7 cellular contexts compared by ENCODE assay signal in the genomic region with DNA sequence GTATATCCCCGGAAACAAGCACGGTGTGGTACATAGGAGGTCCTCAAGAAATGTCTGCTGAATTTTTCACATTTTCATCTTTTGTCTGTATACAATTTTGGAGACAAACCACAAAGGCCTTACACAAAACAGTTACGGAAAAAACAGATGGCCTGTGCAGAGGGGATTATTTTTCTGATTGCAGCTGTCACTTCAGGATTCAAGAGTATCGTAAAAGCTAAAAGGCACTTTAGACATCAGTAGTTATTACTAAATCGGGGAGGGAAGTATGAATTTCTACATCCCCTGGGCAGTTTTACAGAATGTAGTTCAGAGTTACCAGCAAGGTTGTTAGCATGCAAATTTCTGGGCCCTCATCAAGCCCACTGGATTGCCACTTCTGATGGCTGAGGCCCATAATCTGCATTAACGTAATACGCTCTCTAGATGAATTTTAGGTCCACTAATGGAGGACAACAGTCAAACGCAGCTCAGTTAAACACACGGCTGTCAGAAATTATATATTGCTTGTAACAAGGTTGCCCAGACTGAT. TPM values are rescaled to one million over a fixed set of nuclear protein-coding genes. Genes with fewer than 3 reads are reported as not detected.
A peak's percentile ranks its signal among the peaks of the same experiment; 100 is the strongest.
DNase-seq lines count a peak whose midpoint lies in the region; ATAC-seq, FAIRE-seq and TF ChIP-seq lines count a peak whose summit lies in the region.

No MANE protein-coding gene starts in this region.

- TF ChIP-seq RAD21 in H1 (IDR thresholded peaks at IDR 0.05 in 1 of 2, conservative IDR thresholded peaks at IDR 0.05 in 1 of 2; ENCODE audit: low read depth in 2 of 2, low read length in 2 of 2) = no peak

- 92% methylated on average over 9 of the region's 9 CpGs; no CpG with 5 or more reads in 1 of the 2 experiments for WGBS in H1 (ENCODE audit: extremely low coverage in 1 of 2, insufficient coverage in 1 of 2, insufficient read length in 1 of 2, insufficient replicate concordance in 2 of 2, low coverage in 1 of 2, low lambda C conversion rate in 2 of 2, missing lambda C conversion rate in 1 of 2), 2 experiments

- no peak overlapping the region for H2BK120ac ChIP-seq in H1 (replicated peaks; ENCODE audit: low read depth, low read length)

- no peaks in the 10 kb centered on the region for H3K27me3 ChIP-seq in H1 (replicated peaks in 1 of 4; ENCODE audit: control insufficient read depth in 3 of 4, extremely low read depth in 1 of 4, insufficient read depth in 3 of 4, low read length in 3 of 4)

- H3K18ac ChIP-seq in H1 (ENCODE audit: extremely low read depth, low read length) = no peak overlapping the region

- no peak overlapping the region for H2BK5ac ChIP-seq in H1 (ENCODE audit: low read depth, low read length)

- no peak overlapping the region for H4K8ac ChIP-seq in H1 (ENCODE audit: extremely low read depth, insufficient read depth, low read length)

- DNase-seq in GM12892 (ENCODE audit: insufficient read length) = no peak
- peak; percentile 87 for DNase-seq in NCI-H82 (lab: John Stamatoyannopoulos, UW)
- DNase-seq in H1 (ENCODE audit: low read depth in 1 of 2, low spot score in 2 of 2) = no peak
- DNase-seq in skeletal muscle cell (ENCODE audit: low read depth) = no peak
- DNase-seq in DMS153 treated with DMSO at 0.1 percent for 48 hours (lab: John Stamatoyannopoulos, UW; ENCODE audit: unreplicated experiment) = no peak

- no peak for TF ChIP-seq POLR2A in GM12892 (IDR thresholded peaks at IDR 0.05; ENCODE audit: low read depth, low read length)
- no peak for TF ChIP-seq POLR2A in H1 (IDR thresholded peaks at IDR 0.05; ENCODE audit: control extremely low read depth in 1 of 2, low read depth in 2 of 2, low read length in 2 of 2)

- H3K23me2 ChIP-seq in H1 (ENCODE audit: low read depth, low read length) = peaks cover 4% of the 10 kb centered on the region; the same call in 1 of the 2 replicates

- peak overlapping the region; percentile 64 to 72 for H3K4me2 ChIP-seq in H1 (ENCODE audit: insufficient read depth in 1 of 2, low read depth in 2 of 2, low read length in 2 of 2)

- TF ChIP-seq CTCF in H1 (IDR thresholded peaks at IDR 0.05; ENCODE audit: control extremely low read depth in 1 of 3, insufficient read depth in 1 of 3, low read depth in 1 of 3, low read length in 3 of 3) = no peak

- H4K20me1 ChIP-seq in H1 (replicated peaks in 1 of 2; ENCODE audit: control insufficient read depth in 1 of 2, insufficient read depth in 2 of 2, low read length in 2 of 2) = no peaks in the 10 kb centered on the region

- POLR2A ChIA-PET in H1 (lab: Charles Lee; ENCODE audit: partially characterized antibody) = interaction anchor here (1.0 to 1.2 kb wide), 2 partner anchors 22 to 149 kb away, joined by 3 to 4 read pairs; partner anchors contain the start of gene CRYBG3

- no peak overlapping the region for H2BK15ac ChIP-seq in H1 (ENCODE audit: low read length)

- no peak overlapping the region; the same call in 1 of the 2 replicates for H2AFZ ChIP-seq in H1 (ENCODE audit: low read length)

- no peak overlapping the region for H3K56ac ChIP-seq in H1 (replicated peaks; ENCODE audit: insufficient read length, low read depth, low read length)

- CTCF ChIA-PET in H1 (lab: Charles Lee; ENCODE audit: partially characterized antibody) = interaction anchor here (0.9 to 1.9 kb wide), 8 partner anchors 16 to 179 kb away, joined by 3 to 11 read pairs (median 3); no protein-coding TSS in a partner anchor

- ATAC-seq in HG02571 (IDR thresholded peaks at IDR 0.05; ENCODE audit: unreplicated experiment) (no peak), HG02840 (IDR thresholded peaks at IDR 0.05; ENCODE audit: low FRiP score, unreplicated experiment) (no peak)

- H3K4ac ChIP-seq in H1 (replicated peaks; ENCODE audit: insufficient read length, low read depth, low read length) = no peak overlapping the region

- H4K91ac ChIP-seq in H1 (replicated peaks; ENCODE audit: insufficient read length, low read length) = no peak overlapping the region

- no peaks in the 10 kb centered on the region for H3K79me2 ChIP-seq in H1 (ENCODE audit: control insufficient read depth in 1 of 2, insufficient read depth in 2 of 2, low read length in 2 of 2)

- no peak overlapping the region for H2BK20ac ChIP-seq in H1 (ENCODE audit: low read length)

- FAIRE-seq in GM12892 (lab: Jason Lieb, UNC) = peak; percentile 40
- no peak for FAIRE-seq in H1 (lab: Jason Lieb, UNC)

- H3K4me3 ChIP-seq in H1 (ENCODE audit: extremely low read depth in 1 of 4, insufficient read depth in 2 of 4, low read depth in 3 of 4, low read length in 4 of 4) (no peak overlapping the region), skeletal muscle cell (ENCODE audit: low read depth, low read length) (peak overlapping the region; percentile 67)

- H3K14ac ChIP-seq in H1 (ENCODE audit: insufficient read length) = no peak overlapping the region

- H3K36me3 ChIP-seq in H1 (ENCODE audit: control insufficient read depth in 2 of 4, insufficient read depth in 4 of 4, low read length in 3 of 4) = no peaks in the 10 kb centered on the region; a peak in 1 of 8 replicates

- H3K4me1 ChIP-seq in H1 (replicated peaks in 1 of 4; ENCODE audit: control insufficient read depth in 3 of 4, insufficient read depth in 4 of 4, low read length in 3 of 4) = no peaks in the 10 kb centered on the region

- no peak overlapping the region for H2AK5ac ChIP-seq in H1 (ENCODE audit: low read depth, low read length)

- H3K9me3 ChIP-seq in H1 (ENCODE audit: insufficient read depth in 2 of 2, low read depth in 1 of 2, low read length in 1 of 2) = no peaks in the 10 kb centered on the region

- peaks cover 2% of the 10 kb centered on the region; the same call in 1 of the 2 replicates for H3K79me1 ChIP-seq in H1 (ENCODE audit: low read depth, low read length)

- no peak overlapping the region for H3K9ac ChIP-seq in H1 (replicated peaks in 1 of 4; ENCODE audit: extremely low read depth in 1 of 4, low read depth in 3 of 4, low read length in 3 of 4)

- H3K23ac ChIP-seq in H1 (ENCODE audit: insufficient read length) = no peak overlapping the region

- no peak overlapping the region for H4K5ac ChIP-seq in H1 (ENCODE audit: insufficient read length, low read depth, low read length)

- TF ChIP-seq EP300 in H1 (IDR thresholded peaks at IDR 0.05; ENCODE audit: borderline replicate concordance in 1 of 2, low read depth in 2 of 2, low read length in 2 of 2) = no peak

- H3K27ac ChIP-seq in H1 (ENCODE audit: low read depth, low read length) = no peak overlapping the region

- no peak overlapping the region for H2BK12ac ChIP-seq in H1 (ENCODE audit: low read depth, low read length)

TF ChIP-seq in H1, 55 proteins besides CTCF, POLR2A, EP300 and RAD21:
- TF ChIP-seq E2F6 (IDR thresholded peaks at IDR 0.05) (no peak), EZH2 (IDR thresholded peaks at IDR 0.05; ENCODE audit: low read depth, low read length, severe bottlenecking) (no peak)

RNA-seq across cellular contexts. Expression of gene RIOX2, which starts 1.2 kb away (rescaled TPM):
- 27.0 TPM for polyA plus RNA-seq in GM12892 (2012; ENCODE audit: missing spikeins)
- total RNA-seq in H1 (2021; fragmentation: NEBNext Ultra II Directional; extraction: Animal tissue kit (Norgen Biotek cat#: 25700)) = 15.5 and 16.4 TPM in 2 replicates
- polyA plus RNA-seq in H1 (2011; rRNA removed) = 3.2 and 3.8 TPM in 2 replicates
- polyA plus RNA-seq in H1 (2011; cell fraction: cytosol; rRNA removed) = 4.9 TPM
- 7.1 TPM for polyA plus RNA-seq in H1 (2011; cell fraction: nucleus; rRNA removed)
- 5.6 to 8.4 TPM (median 7.2 TPM) in 4 replicates for polyA plus RNA-seq in H1 (2012, experiment 1 of 2)
- polyA plus RNA-seq in H1 (2012, experiment 2 of 2) = 0.93 TPM
- polyA plus RNA-seq in H1 (2013, experiment 1 of 2) = 13.9 TPM
- 13.1 TPM for polyA plus RNA-seq in H1 (2013, experiment 2 of 2)
- polyA minus RNA-seq in H1 (2011; rRNA and poly(A)+ RNA removed) = 11.0 and 15.1 TPM in 2 replicates
- polyA minus RNA-seq in H1 (2011; cell fraction: cytosol; rRNA and poly(A)+ RNA removed) = 4.0 TPM
- polyA minus RNA-seq in H1 (2011; cell fraction: nucleus; rRNA and poly(A)+ RNA removed) = 15.7 TPM
